In genomic region chr19:906480-906879, GRCh38 we compare ENCODE assay signal across 1 cellular context.
A peak's percentile ranks its signal among the peaks of the same experiment; 100 is the strongest.
TF ChIP-seq lines count a peak whose summit lies in the region.

No MANE protein-coding gene starts in this region.

TF ChIP-seq in K562, 482 proteins besides CTCF, POLR2A, EP300 and RAD21:
- TF ChIP-seq ZFP36 (IDR thresholded peaks at IDR 0.05; ENCODE audit: low read depth, low read length, partially characterized antibody) (peak; percentile 27), MTA3 (IDR thresholded peaks at IDR 0.05; ENCODE audit: borderline replicate concordance) (no peak), NR2C2 (CRISPR knock-in tag; IDR thresholded peaks at IDR 0.05) (no peak), NR2C2 (tag; IDR thresholded peaks at IDR 0.05) (0 out of 2 replicates have a peak, but pooled peaks have one; percentile 13), BRD4 (IDR thresholded peaks at IDR 0.05) (no peak), ZNF57 (CRISPR knock-in tag; IDR thresholded peaks at IDR 0.05) (no peak), RCOR1 (IDR thresholded peaks at IDR 0.05; ENCODE audit: borderline replicate concordance in 1 of 2, low read depth in 2 of 2, low read length in 2 of 2) (0 out of 4 replicates have a peak, but pooled peaks of 1 of the 2 experiments have one; percentile 24), KLF1 (tag; IDR thresholded peaks at IDR 0.05) (no peak), BCLAF1 (IDR thresholded peaks at IDR 0.05; ENCODE audit: borderline replicate concordance in 1 of 2, control insufficient read depth in 1 of 2, low read depth in 2 of 2, low read length in 1 of 2) (no peak), RBFOX2 (IDR thresholded peaks at IDR 0.05; ENCODE audit: low read depth, low read length) (0 out of 2 replicates have a peak, but pooled peaks have one; percentile 1), KLF13 (tag; IDR thresholded peaks at IDR 0.05; ENCODE audit: borderline replicate concordance, low read depth) (no peak), NFRKB (IDR thresholded peaks at IDR 0.05; ENCODE audit: low read depth) (no peak), RBM25 (IDR thresholded peaks at IDR 0.05; ENCODE audit: low read depth, low read length, severe bottlenecking) (peak; percentile 54), E2F4 (CRISPR knock-in tag; IDR thresholded peaks at IDR 0.05; ENCODE audit: low read depth) (no peak), SIX5 (IDR thresholded peaks at IDR 0.05; ENCODE audit: borderline replicate concordance in 1 of 2, insufficient read depth in 1 of 2, low read depth in 1 of 2, low read length in 2 of 2) (no peak), FOXA1 (IDR thresholded peaks at IDR 0.05; ENCODE audit: borderline replicate concordance) (no peak), ID3 (CRISPR knock-in tag; IDR thresholded peaks at IDR 0.05) (no peak), ID3 (tag; IDR thresholded peaks at IDR 0.05) (no peak), ZNF143 (CRISPR knock-in tag; IDR thresholded peaks at IDR 0.05) (no peak), CCNT2 (IDR thresholded peaks at IDR 0.05; ENCODE audit: borderline replicate concordance, extremely low read depth, insufficient read length, low read depth, low read length) (no peak), NONO (IDR thresholded peaks at IDR 0.05; ENCODE audit: low read depth in 2 of 2, low read length in 1 of 2) (no peak), ERF (CRISPR knock-in tag; IDR thresholded peaks at IDR 0.05) (no peak), BCOR (IDR thresholded peaks at IDR 0.05) (peak; percentile 77), EZH2 (IDR thresholded peaks at IDR 0.05; ENCODE audit: borderline replicate concordance, low read depth, low read length) (no peak), ZNF253 (CRISPR knock-in tag; conservative IDR thresholded peaks at IDR 0.05) (no peak), BCL6 (CRISPR knock-in tag; IDR thresholded peaks at IDR 0.05) (no peak), KDM1A (IDR thresholded peaks at IDR 0.05) (peak in 1 of 2 experiments; percentile 30; a peak in 1 of 4 replicates), FUS (optimal IDR thresholded peaks at IDR 0.05; ENCODE audit: low read depth, low read length) (no peak)
- TF ChIP-seq, protein P1, sequence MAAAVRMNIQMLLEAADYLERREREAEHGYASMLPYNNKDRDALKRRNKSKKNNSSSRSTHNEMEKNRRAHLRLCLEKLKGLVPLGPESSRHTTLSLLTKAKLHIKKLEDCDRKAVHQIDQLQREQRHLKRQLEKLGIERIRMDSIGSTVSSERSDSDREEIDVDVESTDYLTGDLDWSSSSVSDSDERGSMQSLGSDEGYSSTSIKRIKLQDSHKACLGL (CRISPR knock-in tag; IDR thresholded peaks at IDR 0.05; ENCODE audit: borderline replicate concordance, poor library complexity, severe bottlenecking) = no peak
- TF ChIP-seq, protein P2, sequence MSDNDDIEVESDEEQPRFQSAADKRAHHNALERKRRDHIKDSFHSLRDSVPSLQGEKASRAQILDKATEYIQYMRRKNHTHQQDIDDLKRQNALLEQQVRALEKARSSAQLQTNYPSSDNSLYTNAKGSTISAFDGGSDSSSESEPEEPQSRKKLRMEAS (CRISPR knock-in tag; IDR thresholded peaks at IDR 0.05) = no peak
- TF ChIP-seq, protein P3, sequence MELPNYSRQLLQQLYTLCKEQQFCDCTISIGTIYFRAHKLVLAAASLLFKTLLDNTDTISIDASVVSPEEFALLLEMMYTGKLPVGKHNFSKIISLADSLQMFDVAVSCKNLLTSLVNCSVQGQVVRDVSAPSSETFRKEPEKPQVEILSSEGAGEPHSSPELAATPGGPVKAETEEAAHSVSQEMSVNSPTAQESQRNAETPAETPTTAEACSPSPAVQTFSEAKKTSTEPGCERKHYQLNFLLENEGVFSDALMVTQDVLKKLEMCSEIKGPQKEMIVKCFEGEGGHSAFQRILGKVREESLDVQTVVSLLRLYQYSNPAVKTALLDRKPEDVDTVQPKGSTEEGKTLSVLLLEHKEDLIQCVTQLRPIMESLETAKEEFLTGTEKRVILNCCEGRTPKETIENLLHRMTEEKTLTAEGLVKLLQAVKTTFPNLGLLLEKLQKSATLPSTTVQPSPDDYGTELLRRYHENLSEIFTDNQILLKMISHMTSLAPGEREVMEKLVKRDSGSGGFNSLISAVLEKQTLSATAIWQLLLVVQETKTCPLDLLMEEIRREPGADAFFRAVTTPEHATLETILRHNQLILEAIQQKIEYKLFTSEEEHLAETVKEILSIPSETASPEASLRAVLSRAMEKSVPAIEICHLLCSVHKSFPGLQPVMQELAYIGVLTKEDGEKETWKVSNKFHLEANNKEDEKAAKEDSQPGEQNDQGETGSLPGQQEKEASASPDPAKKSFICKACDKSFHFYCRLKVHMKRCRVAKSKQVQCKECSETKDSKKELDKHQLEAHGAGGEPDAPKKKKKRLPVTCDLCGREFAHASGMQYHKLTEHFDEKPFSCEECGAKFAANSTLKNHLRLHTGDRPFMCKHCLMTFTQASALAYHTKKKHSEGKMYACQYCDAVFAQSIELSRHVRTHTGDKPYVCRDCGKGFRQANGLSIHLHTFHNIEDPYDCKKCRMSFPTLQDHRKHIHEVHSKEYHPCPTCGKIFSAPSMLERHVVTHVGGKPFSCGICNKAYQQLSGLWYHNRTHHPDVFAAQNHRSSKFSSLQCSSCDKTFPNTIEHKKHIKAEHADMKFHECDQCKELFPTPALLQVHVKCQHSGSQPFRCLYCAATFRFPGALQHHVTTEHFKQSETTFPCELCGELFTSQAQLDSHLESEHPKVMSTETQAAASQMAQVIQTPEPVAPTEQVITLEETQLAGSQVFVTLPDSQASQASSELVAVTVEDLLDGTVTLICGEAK (IDR thresholded peaks at IDR 0.05) = peak; percentile 42; the same call in 1 of the 2 replicates
- TF ChIP-seq, protein P3 (CRISPR knock-in tag; IDR thresholded peaks at IDR 0.05) = no peak
